1 cellular context compared by ENCODE assay signal in the genomic region with DNA sequence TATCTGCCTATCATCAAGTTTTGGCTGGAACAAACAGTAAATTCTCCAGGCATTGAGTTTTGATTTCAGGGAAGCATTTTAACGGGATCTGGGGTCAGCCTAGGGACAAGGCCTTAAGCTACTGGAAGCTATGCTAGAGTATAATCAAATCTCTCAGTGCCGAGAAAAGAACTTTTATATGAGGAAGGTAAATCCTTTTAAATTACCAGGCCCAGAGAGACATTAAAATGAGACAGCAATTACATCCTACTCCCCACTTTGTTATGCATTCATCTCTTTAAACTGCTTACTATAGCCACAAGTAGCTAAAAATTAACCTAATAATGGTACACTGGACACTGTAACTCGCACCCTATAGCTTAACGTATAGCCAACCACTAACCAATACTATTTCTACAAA.
TF ChIP-seq lines count a peak whose summit lies in the region.

No MANE protein-coding gene starts in this region.

TF ChIP-seq in HEK293, 187 proteins besides CTCF, POLR2A, EP300 and RAD21 (continued from another document):
- TF ChIP-seq ZNF426 (tag by site-specific recombination; IDR thresholded peaks at IDR 0.05) (no peak), ZNF274 (IDR thresholded peaks at IDR 0.05; ENCODE audit: low read length) (no peak), ZNF274 (tag by site-specific recombination; IDR thresholded peaks at IDR 0.05; ENCODE audit: borderline replicate concordance) (no peak), ZNF843 (tag by site-specific recombination; IDR thresholded peaks at IDR 0.05) (no peak), ZSCAN23 (tag by site-specific recombination; IDR thresholded peaks at IDR 0.05) (no peak), ZNF184 (tag by site-specific recombination; IDR thresholded peaks at IDR 0.05) (no peak), ZNF221 (tag by site-specific recombination; IDR thresholded peaks at IDR 0.05; ENCODE audit: borderline replicate concordance) (no peak), ZNF146 (tag by site-specific recombination; IDR thresholded peaks at IDR 0.05) (no peak), ZNF544 (tag by site-specific recombination; IDR thresholded peaks at IDR 0.05) (no peak), ZXDB (tag by site-specific recombination; IDR thresholded peaks at IDR 0.05) (no peak), ZNF664 (tag by site-specific recombination; IDR thresholded peaks at IDR 0.05) (no peak), ZNF341 (tag by site-specific recombination; IDR thresholded peaks at IDR 0.05; ENCODE audit: low read depth) (no peak), ZSCAN16 (tag by site-specific recombination; IDR thresholded peaks at IDR 0.05) (no peak), ZNF580 (tag by site-specific recombination; IDR thresholded peaks at IDR 0.05) (no peak), ZEB2 (tag by site-specific recombination; IDR thresholded peaks at IDR 0.05) (no peak), ZNF548 (tag by site-specific recombination; IDR thresholded peaks at IDR 0.05) (no peak), ZNF624 (tag by site-specific recombination; IDR thresholded peaks at IDR 0.05) (no peak)
